ENCODE assay signal across 32 cellular contexts in the genomic region with DNA sequence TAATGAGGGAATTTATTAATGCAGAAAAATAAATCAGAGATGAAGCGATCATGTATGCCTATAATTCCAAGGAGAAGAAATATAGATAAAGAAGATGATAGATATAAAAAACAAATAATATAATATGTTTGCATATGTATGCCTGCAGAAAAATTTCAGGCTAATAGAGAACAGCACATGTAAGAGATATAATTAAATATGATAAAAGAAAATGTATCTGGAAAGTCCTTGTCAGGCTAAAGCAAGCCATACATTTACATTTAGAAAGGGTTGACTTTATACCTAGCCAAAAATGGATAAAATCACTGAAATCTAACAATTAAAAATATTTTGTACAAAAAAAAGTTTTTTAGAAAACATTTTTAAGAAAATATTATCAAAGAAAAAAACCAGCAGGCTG.
"Had no signal": no experiment of that assay in that cellular context is flagged by ENCODE, and none has a peak within 500 bp of the region (broad histone marks: within the 10 kb centered on the region; RNA-seq: fewer than 3 reads in every experiment).

No MANE protein-coding gene starts in this region.

- H3K27me3 ChIP-seq: MG63 had no signal

- H3K27ac ChIP-seq: KMS-11 had no signal

- H3K9me3 ChIP-seq: MG63 had no signal

- H3K9ac ChIP-seq: KMS-11 had no signal

- H3K36me3 ChIP-seq: MG63 had no signal

- H3K4me2 ChIP-seq: KMS-11 had no signal

- H3K4me3 ChIP-seq: MG63 had no signal

- DNase-seq: Karpas-422, Kasumi-1, KG1, MG63, MM.1S, MV-4-11, NCI-H1048, NCI-H1092, NCI-H1092 treated with DMSO at 0.1 percent for 48 hours, NCI-H1105, NCI-H1105 treated with DMSO at 0.1 percent for 48 hours, NCI-H1417, NCI-H1417 treated with DMSO at 0.1 percent for 48 hours, NCI-H1436, NCI-H1436 treated with DMSO at 0.1 percent for 48 hours, NCI-H1694, NCI-H1694 treated with DMSO at 0.1 percent for 48 hours, NCI-H187, NCI-H187 treated with DMSO at 0.1 percent for 48 hours, NCI-H1930, NCI-H2029 treated with DMSO at 0.1 percent for 48 hours, NCI-H2081, NCI-H2081 treated with DMSO at 0.1 percent for 48 hours, NCI-H2107, NCI-H2171, NCI-H2171 treated with DMSO at 0.1 percent for 48 hours, NCI-H2227 treated with DMSO at 0.1 percent for 48 hours, NCI-H226, NCI-H345, NCI-H446, NCI-H446 treated with DMSO at 0.1 percent for 48 hours had no signal
